12 cellular contexts compared by ENCODE assay signal in the genomic region with DNA sequence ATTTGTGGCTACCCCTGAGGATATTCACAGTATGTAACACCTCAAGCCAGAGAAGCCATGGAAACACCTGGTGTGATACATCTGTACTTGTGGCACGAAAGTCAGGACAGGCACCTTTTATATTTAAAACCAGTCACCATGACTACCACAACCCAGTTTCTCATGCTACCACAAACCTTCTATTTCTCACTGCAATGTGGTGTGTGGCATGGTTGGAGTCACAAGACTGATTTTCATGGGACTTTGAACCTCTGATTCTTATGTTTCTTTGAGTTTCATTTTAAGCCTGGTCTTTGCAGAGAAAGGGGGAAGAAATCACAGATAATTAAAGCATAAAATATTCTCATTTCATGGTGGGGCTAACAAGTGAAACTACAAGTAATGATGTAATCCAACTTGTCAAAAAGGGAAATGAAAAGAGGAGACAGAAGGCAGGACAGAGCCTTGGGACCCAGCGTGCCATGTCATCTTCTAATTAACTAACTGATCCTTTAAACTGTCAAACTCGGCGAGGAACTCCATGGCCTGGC.
DNase-seq lines count a peak whose midpoint lies in the region; ATAC-seq and TF ChIP-seq lines count a peak whose summit lies in the region.
"Had no signal": no experiment of that assay in that cellular context is flagged by ENCODE, and none has a peak within 500 bp of the region (broad histone marks: within the 10 kb centered on the region; RNA-seq: fewer than 3 reads in every experiment).

No MANE protein-coding gene starts in this region.

- peaks cover 6% of the 10 kb centered on the region for H3K27me3 Mint-ChIP-seq in T-helper 17 cell

- H3K27me3 ChIP-seq in tibial artery: no peaks in the 10 kb centered on the region

- no peaks in the 10 kb centered on the region for H3K4me1 Mint-ChIP-seq in T-helper 17 cell

- H3K27ac ChIP-seq in tibial artery: no peak overlapping the region
- H3K27ac ChIP-seq: WERI-Rb-1 had no signal

- DNase-seq in NOMO-1 treated with DMSO at 0.1 percent for 48 hours (lab: John Stamatoyannopoulos, UW; ENCODE audit: unreplicated experiment) (peak; percentile 88), T-helper 17 cell (no peak), tibial artery (no peak), DMS53 treated with DMSO at 0.1 percent for 48 hours (lab: John Stamatoyannopoulos, UW; ENCODE audit: unreplicated experiment) (no peak)
- DNase-seq in effector CD8-positive, alpha-beta T cell (lab: John Stamatoyannopoulos, UW): no peak
- DNase-seq: anterior cingulate cortex, H7, NCI-H2081, WERI-Rb-1 had no signal

- H3K36me3 ChIP-seq in tibial artery: no peaks in the 10 kb centered on the region
- H3K36me3 ChIP-seq: WERI-Rb-1 had no signal

- H3K9me3 ChIP-seq in T-helper 17 cell (ENCODE audit: control insufficient read depth, low read length, poor library complexity, severe bottlenecking): no peaks in the 10 kb centered on the region
- H3K9me3 ChIP-seq in tibial artery: no peaks in the 10 kb centered on the region

- peaks cover 0 to 81% (median 17%) of the 10 kb centered on the region in 4 donors for H3K4me1 ChIP-seq in tibial artery

- no peak overlapping the region for H3K27ac Mint-ChIP-seq in T-helper 17 cell

- H3K4me3 ChIP-seq in GM08714 (ENCODE audit: low read length) (peak overlapping the region; percentile 34; the same call in 1 of the 2 replicates), tibial artery (no peak overlapping the region)

- H3K4me3 Mint-ChIP-seq in T-helper 17 cell: no peak overlapping the region

- intact Hi-C loops in tibial artery (cut with DNase I; ENCODE audit: low total_unique reads): no loop called here

- no peaks in the 10 kb centered on the region for H3K36me3 Mint-ChIP-seq in T-helper 17 cell (ENCODE audit: low read depth)

- TF ChIP-seq CTCF in tibial artery (IDR thresholded peaks at IDR 0.05): no peak

- ATAC-seq in GM19397 (IDR thresholded peaks at IDR 0.05; ENCODE audit: unreplicated experiment) (peak; percentile 87), HG02973 (IDR thresholded peaks at IDR 0.05; ENCODE audit: unreplicated experiment) (peak; percentile 85), T-helper 17 cell (no peak)
